Comparison of ENCODE assay signal across 8 cellular contexts in genomic region chr21:39445339-39446269, GRCh38. TPM values are rescaled to one million over a fixed set of nuclear protein-coding genes. Genes with fewer than 3 reads are reported as not detected.
A peak's percentile ranks its signal among the peaks of the same experiment; 100 is the strongest.
DNase-seq lines count a peak whose midpoint lies in the region; TF ChIP-seq lines count a peak whose summit lies in the region.

LCA5L (minus strand) TSS chr21:39445778; CDS start chr21:39428493, 17,285 bp downstream.

- H3K4me3 ChIP-seq in H7 (ENCODE audit: insufficient read depth, low read depth, low read length) (peak within 1 kb of the TSS; percentile 85), foreskin fibroblast (ENCODE audit: low read depth in 1 of 2, low read length in 2 of 2) (peak within 1 kb of the TSS; percentile 82 to 87), neuron (ENCODE audit: low read length) (peak within 1 kb of the TSS; percentile 60)

- peak; percentile 91 for TF ChIP-seq POLR2A in Raji (IDR thresholded peaks at IDR 0.05; ENCODE audit: insufficient read depth, low read depth, low read length)

- H3K36me3 ChIP-seq in H7 (replicated peaks; ENCODE audit: control insufficient read depth, insufficient read depth, low read length) (no peaks in the 10 kb centered on the region), neuron (ENCODE audit: insufficient read depth, low read length) (no peaks in the 10 kb centered on the region)

- no peak for TF ChIP-seq CTCF in foreskin fibroblast (IDR thresholded peaks at IDR 0.05; ENCODE audit: low read depth, low read length)

- H3K27me3 ChIP-seq in H7 (ENCODE audit: control insufficient read depth, insufficient read depth, low read length) = no peaks in the 10 kb centered on the region
- H3K27me3 ChIP-seq in neuron (ENCODE audit: insufficient read depth, low read length) = no peaks in the 10 kb centered on the region

- DNase-seq in GDM1 (lab: John Stamatoyannopoulos, UW) (peak; percentile 87), H7 (peak; percentile 97), LoVo (ENCODE audit: low spot score) (peak; percentile 90), activated gamma-delta T cell (lab: John Stamatoyannopoulos, UW) (peak; percentile 86), foreskin fibroblast (peak; percentile 82 to 96), stromal cell of bone marrow (ENCODE audit: low read depth) (peak; percentile 66)

- H2AFZ ChIP-seq in neuron (ENCODE audit: low read depth, low read length) = peak within 1 kb of the TSS; percentile 88

- H3K4me1 ChIP-seq in neuron (ENCODE audit: insufficient read depth, low read length) = peaks cover 12% of the 10 kb centered on the region

- no peaks in the 10 kb centered on the region for H3K9me3 ChIP-seq in neuron (ENCODE audit: low read length)

RNA-seq across cellular contexts. Expression of gene LCA5L, which starts in this region (rescaled TPM):
- total RNA-seq in H7 (2014; rRNA removed; shearing (Covaris generic)) = 0.17 and 0.78 TPM in 2 replicates

Comparison
In these comparisons a context has a peak if more than half of its experiments do, and no peak if none do; other contexts are left out.
1. Peak in every context shown above with its lines: DNase-seq and H3K4me3 ChIP-seq.
2. Peak in DNase-seq and H3K4me3 ChIP-seq in H7; RNA of the gene not detected or under 1 TPM.